ENCODE assay signal across 9 cellular contexts in genomic region chr12:3168775-3169221, GRCh38.
DNase-seq lines count a peak whose midpoint lies in the region; ATAC-seq, FAIRE-seq and TF ChIP-seq lines count a peak whose summit lies in the region.
"Had no signal": no experiment of that assay in that cellular context is flagged by ENCODE, and none has a peak within 500 bp of the region (broad histone marks: within the 10 kb centered on the region; RNA-seq: fewer than 3 reads in every experiment).

No MANE protein-coding gene starts in this region.

- no peaks in the 10 kb centered on the region for H3K36me3 Mint-ChIP-seq in activated naive CD4-positive, alpha-beta T cell treated with anti-CD3 and anti-CD28 coated beads, Interleukin-2, amount 50 U/mL, for 72 hours
- no peaks in the 10 kb centered on the region for H3K36me3 Mint-ChIP-seq in activated naive CD4-positive, alpha-beta T cell treated with anti-CD3 and anti-CD28 coated beads, Interleukin-2, amount 10 ng/mL, durations not matched to agents 7 days and 5 days
- H3K36me3 Mint-ChIP-seq in activated T-cell treated with anti-CD3 and anti-CD28 coated beads, Interleukin-2, amount 50 U/mL, for 72 hours (ENCODE audit: insufficient read depth in 2 of 2), result no peaks in the 10 kb centered on the region
- peaks cover 14% of the 10 kb centered on the region for H3K36me3 Mint-ChIP-seq in type B pancreatic cell

- DNase-seq in activated naive CD4-positive, alpha-beta T cell treated with anti-CD3 and anti-CD28 coated beads, Interleukin-2, amount 50 U/mL, for 72 hours (ENCODE audit: low spot score in 2 of 2), result peak in 1 of 2 donors; percentile 52
- no peak for DNase-seq in activated naive CD4-positive, alpha-beta T cell treated with anti-CD3 and anti-CD28 coated beads, Interleukin-2, amount 10 ng/mL, durations not matched to agents 7 days and 5 days
- peak; percentile 71 to 76 for DNase-seq in activated T-cell treated with anti-CD3 and anti-CD28 coated beads, Interleukin-2, amount 50 U/mL, for 72 hours
- peak; percentile 81 for DNase-seq in kidney
- DNase-seq in type B pancreatic cell (ENCODE audit: extremely low spot score, unreplicated experiment), result no peak
- no peak for DNase-seq in GM19240 (ENCODE audit: insufficient read length, low spot score)
- DNase-seq in COLO668 (lab: John Stamatoyannopoulos, UW; ENCODE audit: unreplicated experiment), result no peak
- DNase-seq: gastrocnemius medialis had no signal

- H3K27ac ChIP-seq in kidney (ENCODE audit: low read depth in 2 of 2, low read length in 2 of 2), result peak overlapping the region; percentile 14 to 25
- H3K27ac ChIP-seq: gastrocnemius medialis had no signal

- no peak for FAIRE-seq in kidney (lab: Jason Lieb, UNC)

- no peak overlapping the region for H3K4me3 ChIP-seq in kidney (ENCODE audit: low read length in 2 of 2)
- H3K4me3 ChIP-seq: gastrocnemius medialis had no signal

- H3K9me3 ChIP-seq in kidney (ENCODE audit: control insufficient read depth in 1 of 2, low read length in 2 of 2), result no peaks in the 10 kb centered on the region
- H3K9me3 ChIP-seq: gastrocnemius medialis had no signal

- ATAC-seq in activated naive CD4-positive, alpha-beta T cell treated with anti-CD3 and anti-CD28 coated beads, Interleukin-2, amount 50 U/mL, for 72 hours, result peak; percentile 82 to 90
- ATAC-seq in activated T-cell treated with anti-CD3 and anti-CD28 coated beads, Interleukin-2, amount 50 U/mL, for 72 hours (replicated peaks in 1 of 2), result peak; percentile 86 to 93
- ATAC-seq in HG03565 (IDR thresholded peaks at IDR 0.05; ENCODE audit: unreplicated experiment), result no peak

- no peak overlapping the region for H3K4me3 Mint-ChIP-seq in activated naive CD4-positive, alpha-beta T cell treated with anti-CD3 and anti-CD28 coated beads, Interleukin-2, amount 10 ng/mL, durations not matched to agents 7 days and 5 days
- peak overlapping the region in 1 of 2 donors; percentile 12 for H3K4me3 Mint-ChIP-seq in activated T-cell treated with anti-CD3 and anti-CD28 coated beads, Interleukin-2, amount 50 U/mL, for 72 hours
- no peak overlapping the region for H3K4me3 Mint-ChIP-seq in type B pancreatic cell

- peak overlapping the region in 1 of 2 donors; percentile 66 for H3K27ac Mint-ChIP-seq in activated naive CD4-positive, alpha-beta T cell treated with anti-CD3 and anti-CD28 coated beads, Interleukin-2, amount 50 U/mL, for 72 hours
- H3K27ac Mint-ChIP-seq in activated naive CD4-positive, alpha-beta T cell treated with anti-CD3 and anti-CD28 coated beads, Interleukin-2, amount 10 ng/mL, durations not matched to agents 7 days and 5 days, result no peak overlapping the region
- no peak overlapping the region for H3K27ac Mint-ChIP-seq in activated T-cell treated with anti-CD3 and anti-CD28 coated beads, Interleukin-2, amount 50 U/mL, for 72 hours
- peak overlapping the region; percentile 51 for H3K27ac Mint-ChIP-seq in type B pancreatic cell

- no peaks in the 10 kb centered on the region for H3K9me3 Mint-ChIP-seq in activated naive CD4-positive, alpha-beta T cell treated with anti-CD3 and anti-CD28 coated beads, Interleukin-2, amount 50 U/mL, for 72 hours
- no peaks in the 10 kb centered on the region for H3K9me3 Mint-ChIP-seq in activated naive CD4-positive, alpha-beta T cell treated with anti-CD3 and anti-CD28 coated beads, Interleukin-2, amount 10 ng/mL, durations not matched to agents 7 days and 5 days
- no peaks in the 10 kb centered on the region for H3K9me3 Mint-ChIP-seq in activated T-cell treated with anti-CD3 and anti-CD28 coated beads, Interleukin-2, amount 50 U/mL, for 72 hours
- H3K9me3 Mint-ChIP-seq in type B pancreatic cell, result no peaks in the 10 kb centered on the region

- TF ChIP-seq CTCF in kidney (IDR thresholded peaks at IDR 0.05; ENCODE audit: borderline replicate concordance, extremely low read depth, insufficient read depth) (no peak), type B pancreatic cell (conservative IDR thresholded peaks at IDR 0.05) (no peak)

- no peak overlapping the region for H3K9ac ChIP-seq in kidney (ENCODE audit: low read length in 2 of 2)

- CTCF ChIA-PET in activated naive CD4-positive, alpha-beta T cell treated with anti-CD3 and anti-CD28 coated beads, Interleukin-2, amount 10 ng/mL, durations not matched to agents 7 days and 5 days (lab: Charles Lee), result no interaction called here

- no peaks in the 10 kb centered on the region for H3K4me1 Mint-ChIP-seq in activated naive CD4-positive, alpha-beta T cell treated with anti-CD3 and anti-CD28 coated beads, Interleukin-2, amount 10 ng/mL, durations not matched to agents 7 days and 5 days
- H3K4me1 Mint-ChIP-seq in activated T-cell treated with anti-CD3 and anti-CD28 coated beads, Interleukin-2, amount 50 U/mL, for 72 hours (ENCODE audit: low read depth), result peaks cover 17% of the 10 kb centered on the region
- peaks cover 25% of the 10 kb centered on the region for H3K4me1 Mint-ChIP-seq in type B pancreatic cell (ENCODE audit: unreplicated experiment)

- peaks cover 0 to 8% of the 10 kb centered on the region in 2 donors for H3K36me3 ChIP-seq in kidney (ENCODE audit: control insufficient read depth in 1 of 2, insufficient read depth in 2 of 2, low read length in 2 of 2)
- H3K36me3 ChIP-seq: gastrocnemius medialis had no signal

- H3K4me1 ChIP-seq in kidney (ENCODE audit: control insufficient read depth in 1 of 2, insufficient read depth in 1 of 2, low read depth in 1 of 2, low read length in 2 of 2), result peaks cover 11 to 34% of the 10 kb centered on the region in 2 donors
- H3K4me1 ChIP-seq: gastrocnemius medialis had no signal

- H3K27me3 Mint-ChIP-seq in activated naive CD4-positive, alpha-beta T cell treated with anti-CD3 and anti-CD28 coated beads, Interleukin-2, amount 10 ng/mL, durations not matched to agents 7 days and 5 days, result peaks cover 12% of the 10 kb centered on the region
- H3K27me3 Mint-ChIP-seq in activated T-cell treated with anti-CD3 and anti-CD28 coated beads, Interleukin-2, amount 50 U/mL, for 72 hours (ENCODE audit: low read depth), result peaks cover 6% of the 10 kb centered on the region
- peaks cover 34% of the 10 kb centered on the region for H3K27me3 Mint-ChIP-seq in type B pancreatic cell

- intact Hi-C loops in kidney (cut with DNase I), result no loop called here

Comparison
In these comparisons a context has a peak if more than half of its experiments do, and no peak if none do; other contexts are left out.
1. DNase-seq: peak in activated T-cell treated with anti-CD3 and anti-CD28 coated beads, Interleukin-2, amount 50 U/mL, for 72 hours (2 of 2) and kidney (single experiment); none in activated naive CD4-positive, alpha-beta T cell treated with anti-CD3 and anti-CD28 coated beads, Interleukin-2, amount 10 ng/mL, durations not matched to agents 7 days and 5 days (single experiment), type B pancreatic cell (single experiment), GM19240 (single experiment) and COLO668 (single experiment).